8 cellular contexts compared by ENCODE assay signal in the genomic region with DNA sequence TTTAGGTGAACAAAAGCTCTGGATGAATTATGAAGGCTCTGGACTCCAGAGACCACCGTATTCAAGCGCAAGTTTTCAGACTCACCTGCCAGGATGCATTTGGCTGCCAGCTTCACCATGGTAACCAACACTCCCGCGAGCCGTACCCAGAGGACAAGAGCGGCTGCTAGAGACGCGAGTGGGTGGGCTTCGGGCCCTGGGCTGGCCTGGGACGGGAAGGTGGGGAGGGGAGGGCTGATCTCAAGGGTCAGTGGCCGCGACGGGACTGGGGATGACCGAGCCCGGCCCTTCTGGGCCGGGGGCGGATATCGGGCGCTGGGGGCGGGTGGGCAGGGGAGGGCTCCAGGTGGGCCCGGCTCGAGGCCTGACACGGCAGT. TPM values are rescaled to one million over a fixed set of nuclear protein-coding genes. Genes with fewer than 3 reads are reported as not detected.
A peak's percentile ranks its signal among the peaks of the same experiment; 100 is the strongest.
DNase-seq lines count a peak whose midpoint lies in the region; ATAC-seq and TF ChIP-seq lines count a peak whose summit lies in the region.

No MANE protein-coding gene starts in this region.

- peaks cover 17% of the 10 kb centered on the region for H3K27me3 Mint-ChIP-seq in progenitor cell of endocrine pancreas

- H3K4me3 Mint-ChIP-seq in progenitor cell of endocrine pancreas (ENCODE audit: low read depth): peak overlapping the region; percentile 80

- peaks cover 7% of the 10 kb centered on the region for H3K9me3 Mint-ChIP-seq in progenitor cell of endocrine pancreas (ENCODE audit: low read depth)

- no peak for TF ChIP-seq CTCF in progenitor cell of endocrine pancreas (IDR thresholded peaks at IDR 0.05; ENCODE audit: unreplicated experiment)

- intact Hi-C loops in head of caudate nucleus (cut with DNase I): loop anchor here (10.0 kb wide), 1 partner anchor 419 kb away; no protein-coding TSS in a partner anchor

- peak overlapping the region; percentile 58 for H3K27ac Mint-ChIP-seq in progenitor cell of endocrine pancreas

- ATAC-seq in GM21528 (IDR thresholded peaks at IDR 0.05; ENCODE audit: low FRiP score, unreplicated experiment): peak; percentile 18

- DNase-seq in Ammon's horn (ENCODE audit: low spot score) (peak; percentile 45), NCI-H345 treated with DMSO at 0.1 percent for 48 hours (lab: John Stamatoyannopoulos, UW; ENCODE audit: unreplicated experiment) (peak; percentile 5), head of caudate nucleus (peak; percentile 27 to 85 (median 60)), progenitor cell of endocrine pancreas (ENCODE audit: low spot score, unreplicated experiment) (peak; percentile 32), NCI-H128 (lab: John Stamatoyannopoulos, UW; ENCODE audit: unreplicated experiment) (no peak), NCI-H446 (lab: John Stamatoyannopoulos, UW) (no peak)
- peak; percentile 36 for DNase-seq in activated naive CD4-positive, alpha-beta T cell treated with Interleukin-2 at 50 U/mL for 16 hours

- H3K36me3 Mint-ChIP-seq in progenitor cell of endocrine pancreas (ENCODE audit: insufficient read depth): peaks cover 3% of the 10 kb centered on the region

- H3K4me1 Mint-ChIP-seq in progenitor cell of endocrine pancreas (ENCODE audit: low read depth): peaks cover 7% of the 10 kb centered on the region

RNA-seq across cellular contexts. Expression of gene IFT27, which starts 0.3 kb away (rescaled TPM):
- 52.3 and 57.7 TPM in 2 replicates for total RNA-seq in progenitor cell of endocrine pancreas

RNA-seq across cellular contexts. Expression of gene PVALB, which starts 41.3 kb away (rescaled TPM):
- total RNA-seq in progenitor cell of endocrine pancreas: not detected in 2 replicates

Comparison
In these comparisons a context has a peak if more than half of its experiments do, and no peak if none do; other contexts are left out.
1. DNase-seq: peak in Ammon's horn (single experiment), NCI-H345 treated with DMSO at 0.1 percent for 48 hours (single experiment), activated naive CD4-positive, alpha-beta T cell treated with Interleukin-2 at 50 U/mL for 16 hours (single experiment), head of caudate nucleus (42 of 42) and progenitor cell of endocrine pancreas (single experiment); none in NCI-H128 (single experiment) and NCI-H446 (0 of 2).